21 cellular contexts compared by ENCODE assay signal in genomic region chr3:110710605-110711004, GRCh38.
A peak's percentile ranks its signal among the peaks of the same experiment; 100 is the strongest.
DNase-seq lines count a peak whose midpoint lies in the region; ATAC-seq and TF ChIP-seq lines count a peak whose summit lies in the region.
"Had no signal": no experiment of that assay in that cellular context is flagged by ENCODE, and none has a peak within 500 bp of the region (broad histone marks: within the 10 kb centered on the region; RNA-seq: fewer than 3 reads in every experiment).

No MANE protein-coding gene starts in this region.

- H3K27ac Mint-ChIP-seq in activated T-cell treated with anti-CD3 and anti-CD28 coated beads, Interleukin-2, amount 50 U/mL, for 72 hours, result no peak overlapping the region
- H3K27ac Mint-ChIP-seq: CD4-positive, alpha-beta memory T cell; T-cell had no signal

- no peaks in the 10 kb centered on the region for H3K36me3 Mint-ChIP-seq in activated T-cell treated with anti-CD3 and anti-CD28 coated beads, Interleukin-2, amount 50 U/mL, for 72 hours (ENCODE audit: insufficient read depth in 2 of 2)
- H3K36me3 Mint-ChIP-seq: CD4-positive, alpha-beta memory T cell; T-cell had no signal

- H3K4me3 ChIP-seq in body of pancreas, result no peak overlapping the region
- H3K4me3 ChIP-seq: BLaER1 had no signal

- intact Hi-C loops in body of pancreas (cut with DNase I), result no loop called here

- H3K27me3 ChIP-seq in body of pancreas, result no peaks in the 10 kb centered on the region
- H3K27me3 ChIP-seq: BLaER1 had no signal

- no peak overlapping the region for H3K4me3 Mint-ChIP-seq in activated T-cell treated with anti-CD3 and anti-CD28 coated beads, Interleukin-2, amount 50 U/mL, for 72 hours
- H3K4me3 Mint-ChIP-seq: CD4-positive, alpha-beta memory T cell; T-cell had no signal

- DNase-seq in NCI-H1105 treated with DMSO at 0.1 percent for 48 hours (lab: John Stamatoyannopoulos, UW), result peak; percentile 9
- DNase-seq in NCI-H1105 (lab: John Stamatoyannopoulos, UW), result no peak
- peak; percentile 31 for DNase-seq in NCI-H748 (lab: John Stamatoyannopoulos, UW; ENCODE audit: unreplicated experiment)
- peak; percentile 16 to 65 (median 20) for DNase-seq in body of pancreas
- DNase-seq in renal cortical epithelial cell (ENCODE audit: low read depth), result peak; percentile 14
- no peak for DNase-seq in NCI-H146 (lab: John Stamatoyannopoulos, UW)
- no peak for DNase-seq in activated T-cell treated with anti-CD3 and anti-CD28 coated beads, Interleukin-2, amount 50 U/mL, for 72 hours
- no peak for DNase-seq in HuH-7 (ENCODE audit: low spot score)
- DNase-seq: 8988T; CD4-positive, alpha-beta memory T cell; DMS79; HCEC 1CT; KG1; NCI-H446 treated with DMSO at 0.1 percent for 48 hours; NCI-H774; PC-3; SIG-M5; T-cell had no signal

- no peaks in the 10 kb centered on the region for H3K27me3 Mint-ChIP-seq in activated T-cell treated with anti-CD3 and anti-CD28 coated beads, Interleukin-2, amount 50 U/mL, for 72 hours (ENCODE audit: low read depth)

- no peak overlapping the region for H3K27ac ChIP-seq in body of pancreas
- H3K27ac ChIP-seq: BLaER1, RWPE1 had no signal

- no peaks in the 10 kb centered on the region for H3K36me3 ChIP-seq in body of pancreas (replicated peaks in 1 of 2; ENCODE audit: insufficient read depth in 1 of 2, low read depth in 2 of 2)
- H3K36me3 ChIP-seq: BLaER1 had no signal

- no peak for TF ChIP-seq CTCF in body of pancreas (IDR thresholded peaks at IDR 0.05)

- no peak for ATAC-seq in body of pancreas
- ATAC-seq in activated T-cell treated with anti-CD3 and anti-CD28 coated beads, Interleukin-2, amount 50 U/mL, for 72 hours (replicated peaks in 1 of 2), result no peak
- ATAC-seq: SK-N-SH treated with all-trans-retinoic acid at 6 μM for 48 hours, T-cell had no signal

- H3K4me1 Mint-ChIP-seq in activated T-cell treated with anti-CD3 and anti-CD28 coated beads, Interleukin-2, amount 50 U/mL, for 72 hours (ENCODE audit: low read depth), result no peaks in the 10 kb centered on the region
- H3K4me1 Mint-ChIP-seq: T-cell had no signal

- 53 to 55% methylated on average over 1 of the region's 1 CpG for WGBS in body of pancreas, 2 donors

- peaks cover 0 to 4% of the 10 kb centered on the region in 2 donors for H3K9me3 Mint-ChIP-seq in activated T-cell treated with anti-CD3 and anti-CD28 coated beads, Interleukin-2, amount 50 U/mL, for 72 hours

- H3K9me3 ChIP-seq in body of pancreas, result no peaks in the 10 kb centered on the region
- H3K9me3 ChIP-seq: BLaER1 had no signal

- H3K4me1 ChIP-seq in body of pancreas, result no peaks in the 10 kb centered on the region

- TF ChIP-seq POLR2A in body of pancreas (IDR thresholded peaks at IDR 0.05), result no peak

Comparison
In these comparisons a context has a peak if more than half of its experiments do, and no peak if none do; other contexts are left out.
1. DNase-seq: peak in NCI-H1105 treated with DMSO at 0.1 percent for 48 hours (single experiment), NCI-H748 (single experiment), body of pancreas (4 of 4) and renal cortical epithelial cell (single experiment); none in NCI-H1105 (single experiment), NCI-H146 (single experiment), activated T-cell treated with anti-CD3 and anti-CD28 coated beads, Interleukin-2, amount 50 U/mL, for 72 hours (0 of 2) and HuH-7 (single experiment).